ENCODE assay signal across 9 cellular contexts in genomic region chr12:110937104-110937641, GRCh38. TPM values are rescaled to one million over a fixed set of nuclear protein-coding genes. Genes with fewer than 3 reads are reported as not detected.
DNase-seq lines count a peak whose midpoint lies in the region; ATAC-seq, FAIRE-seq and TF ChIP-seq lines count a peak whose summit lies in the region.
"Had no signal": no experiment of that assay in that cellular context is flagged by ENCODE, and none has a peak within 500 bp of the region (broad histone marks: within the 10 kb centered on the region; RNA-seq: fewer than 3 reads in every experiment).

No MANE protein-coding gene starts in this region.

- no peaks in the 10 kb centered on the region for H3K9me3 ChIP-seq in astrocyte (ENCODE audit: insufficient read depth, low read depth, low read length)

- H3K4me2 ChIP-seq in astrocyte (ENCODE audit: low read length) = peak overlapping the region; percentile 19

- H3K36me3 ChIP-seq in astrocyte (ENCODE audit: insufficient read depth, low read length) = no peaks in the 10 kb centered on the region

- H2AFZ ChIP-seq in astrocyte (ENCODE audit: low read depth, low read length) = no peak overlapping the region

- FAIRE-seq in astrocyte (lab: Jason Lieb, UNC) = no peak
- FAIRE-seq: colon had no signal

- DNase-seq in ELF-1 (ENCODE audit: low read depth, low spot score) (peak; percentile 96), LoVo (ENCODE audit: low spot score) (peak; percentile 73), T-helper 1 cell (peak in 4 of 5 donors; percentile 32 to 47 (median 37)), astrocyte (ENCODE audit: low read depth) (no peak), iPS DF 19.7 (ENCODE audit: low read depth, low spot score) (peak; percentile 94)
- DNase-seq in stimulated activated CD4-positive, alpha-beta T cell treated with anti-CD3 and anti-CD28 coated beads, Interleukin-12 subunit alpha, Interleukin-12 subunit beta, amount 100 ng/mL, for 4 hours = peak; percentile 61

- no peaks in the 10 kb centered on the region for H4K20me1 ChIP-seq in astrocyte (ENCODE audit: insufficient read depth, low read length)

- H3K4me3 ChIP-seq in astrocyte (ENCODE audit: insufficient read depth, low read depth, low read length) = no peak overlapping the region

- peaks cover 9% of the 10 kb centered on the region for H3K4me1 ChIP-seq in astrocyte (ENCODE audit: insufficient read depth, low read length)

- ATAC-seq in HG03025 (IDR thresholded peaks at IDR 0.05; ENCODE audit: low FRiP score, unreplicated experiment) = no peak
- ATAC-seq in GM19035 (IDR thresholded peaks at IDR 0.05; ENCODE audit: unreplicated experiment) = no peak

- H3K27ac Mint-ChIP-seq in astrocyte (ENCODE audit: unreplicated experiment) = no peak overlapping the region

- H3K27me3 Mint-ChIP-seq in astrocyte (ENCODE audit: low read depth, unreplicated experiment) = peaks cover 13% of the 10 kb centered on the region

- no peak overlapping the region for H3K27ac ChIP-seq in astrocyte (ENCODE audit: low read depth, low read length)

- peaks cover 14% of the 10 kb centered on the region for H3K4me1 Mint-ChIP-seq in astrocyte (ENCODE audit: low read depth, unreplicated experiment)

- peaks cover 4% of the 10 kb centered on the region for H3K27me3 ChIP-seq in astrocyte (ENCODE audit: insufficient read depth, low read length)

- H3K9me3 Mint-ChIP-seq in astrocyte (ENCODE audit: unreplicated experiment) = no peaks in the 10 kb centered on the region

- no peaks in the 10 kb centered on the region for H3K79me2 ChIP-seq in astrocyte (ENCODE audit: insufficient read depth, low read length)

- H3K4me3 Mint-ChIP-seq in astrocyte (ENCODE audit: unreplicated experiment) = no peak overlapping the region

- TF ChIP-seq CTCF in astrocyte (IDR thresholded peaks at IDR 0.05; ENCODE audit: insufficient read depth, low read depth, low read length) = peak; percentile 79

- H3K9ac ChIP-seq in astrocyte (ENCODE audit: low read length) = no peak overlapping the region

- H3K36me3 Mint-ChIP-seq in astrocyte (ENCODE audit: low read depth, unreplicated experiment) = no peaks in the 10 kb centered on the region

RNA-seq across cellular contexts. Expression of gene MYL2, which starts 16.8 kb away (rescaled TPM):
- 0.48 TPM in 1 of 2 replicates, not detected in the other for total RNA-seq in astrocyte
